ENCODE assay signal across 10 cellular contexts in the genomic region with DNA sequence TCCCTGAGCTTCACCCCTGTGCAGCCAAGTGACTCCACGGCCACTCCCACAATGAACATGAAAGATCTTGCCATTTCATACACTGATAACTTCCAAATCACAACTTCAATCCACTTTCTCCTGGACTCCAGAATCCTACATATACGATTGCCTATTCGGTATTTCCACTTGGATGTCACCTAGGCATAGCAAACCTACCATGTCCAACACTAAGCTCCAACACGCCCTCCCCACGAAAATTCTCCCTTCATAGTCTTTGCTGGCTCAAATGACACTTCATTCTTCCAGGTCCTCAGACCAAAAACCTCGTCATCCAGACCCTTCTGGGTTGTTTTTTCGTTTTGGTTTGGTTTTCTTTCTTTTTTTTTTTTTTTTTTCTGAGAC. TPM values are rescaled to one million over a fixed set of nuclear protein-coding genes. Genes with fewer than 3 reads are reported as not detected.
DNase-seq lines count a peak whose midpoint lies in the region; ATAC-seq, FAIRE-seq and TF ChIP-seq lines count a peak whose summit lies in the region.
"Had no signal": no experiment of that assay in that cellular context is flagged by ENCODE, and none has a peak within 500 bp of the region (broad histone marks: within the 10 kb centered on the region; RNA-seq: fewer than 3 reads in every experiment).

No MANE protein-coding gene starts in this region.

- TF ChIP-seq POLR2A in endothelial cell of umbilical vein (IDR thresholded peaks at IDR 0.05; ENCODE audit: low read depth, low read length) = no peak

- no peak overlapping the region for H3K9ac ChIP-seq in endothelial cell of umbilical vein (replicated peaks; ENCODE audit: extremely low read depth, insufficient read depth, low read length)

- H3K79me2 ChIP-seq in PC-9 (ENCODE audit: low read depth) (peaks cover 15% of the 10 kb centered on the region; the same call in 1 of the 2 replicates), endothelial cell of umbilical vein (ENCODE audit: control insufficient read depth, insufficient read depth, low read length) (no peaks in the 10 kb centered on the region)

- H3K36me3 ChIP-seq in PC-9 (ENCODE audit: low read depth) = no peaks in the 10 kb centered on the region
- H3K36me3 ChIP-seq in endothelial cell of umbilical vein (ENCODE audit: control insufficient read depth in 2 of 2, extremely low read depth in 1 of 2, insufficient read depth in 2 of 2, low read length in 2 of 2) = no peaks in the 10 kb centered on the region

- peaks cover 39% of the 10 kb centered on the region for H3K27me3 Mint-ChIP-seq in CD4-positive, alpha-beta T cell
- peaks cover 3% of the 10 kb centered on the region for H3K27me3 Mint-ChIP-seq in osteocyte (ENCODE audit: unreplicated experiment)

- H3K27ac Mint-ChIP-seq in CD4-positive, alpha-beta T cell = peak overlapping the region; percentile 74
- peak overlapping the region; percentile 94 for H3K27ac Mint-ChIP-seq in osteocyte (ENCODE audit: unreplicated experiment)

- H3K36me3 Mint-ChIP-seq in CD4-positive, alpha-beta T cell (ENCODE audit: low read depth) = no peaks in the 10 kb centered on the region
- no peaks in the 10 kb centered on the region for H3K36me3 Mint-ChIP-seq in osteocyte (ENCODE audit: unreplicated experiment)

- H3K9me1 ChIP-seq in endothelial cell of umbilical vein (replicated peaks; ENCODE audit: control insufficient read depth, extremely low read depth, insufficient read depth, low read length) = no peaks in the 10 kb centered on the region

- peaks cover 23% of the 10 kb centered on the region for H3K27me3 ChIP-seq in CD4-positive, alpha-beta T cell (ENCODE audit: control insufficient read depth, insufficient read depth, low read length)
- H3K27me3 ChIP-seq in PC-9 (ENCODE audit: insufficient read depth, low read depth) = no peaks in the 10 kb centered on the region
- H3K27me3 ChIP-seq in endothelial cell of umbilical vein (ENCODE audit: control insufficient read depth in 2 of 2, insufficient read depth in 2 of 2, low read length in 2 of 2) = peaks cover 0 to under 1% of the 10 kb centered on the region in 2 experiments

- DNase-seq in CD4-positive, alpha-beta T cell = no peak
- DNase-seq in PC-9 = no peak
- DNase-seq in endothelial cell of umbilical vein (ENCODE audit: low read depth, low spot score) = no peak
- no peak for DNase-seq in osteocyte (ENCODE audit: extremely low spot score, unreplicated experiment)
- no peak for DNase-seq in NCI-H2107 treated with DMSO at 0.1 percent for 48 hours (lab: John Stamatoyannopoulos, UW; ENCODE audit: unreplicated experiment)
- no peak for DNase-seq in head of caudate nucleus
- no peak for DNase-seq in 8988T
- no peak for DNase-seq in dermis blood vessel endothelial cell

- H3K4me2 ChIP-seq in PC-9 (peak overlapping the region; percentile 94), endothelial cell of umbilical vein (ENCODE audit: insufficient read depth, low read length) (peak overlapping the region; percentile 6)

- BruUV-seq in PC-9 (replicated peaks; lab: Mats Ljungman, UMichigan) = no TSS peak
- BruUV-seq in endothelial cell of umbilical vein (replicated peaks; lab: Mats Ljungman, UMichigan) = no TSS peak

- no peaks in the 10 kb centered on the region for H4K20me1 ChIP-seq in PC-9 (ENCODE audit: insufficient read depth)
- no peaks in the 10 kb centered on the region for H4K20me1 ChIP-seq in endothelial cell of umbilical vein (replicated peaks; ENCODE audit: control insufficient read depth, extremely low read depth, insufficient read depth, low read length)

- H3K4me3 ChIP-seq in PC-9 = peak overlapping the region; percentile 84
- peak overlapping the region in 2 of 3 experiments; percentile 10 to 65 for H3K4me3 ChIP-seq in endothelial cell of umbilical vein (replicated peaks in 1 of 3; ENCODE audit: insufficient read depth in 1 of 3, low read depth in 1 of 3, low read length in 3 of 3)

- TF ChIP-seq CTCF in CD4-positive, alpha-beta T cell (IDR thresholded peaks at IDR 0.05) = no peak
- TF ChIP-seq CTCF in PC-9 (conservative IDR thresholded peaks at IDR 0.05) (no peak), endothelial cell of umbilical vein (IDR thresholded peaks at IDR 0.05; ENCODE audit: extremely low read depth in 1 of 2, insufficient read depth in 1 of 2, low read depth in 1 of 2, low read length in 2 of 2) (no peak), osteocyte (IDR thresholded peaks at IDR 0.05) (no peak)

- no peaks in the 10 kb centered on the region for H3K9me3 Mint-ChIP-seq in CD4-positive, alpha-beta T cell
- H3K9me3 Mint-ChIP-seq in osteocyte (ENCODE audit: unreplicated experiment) = no peaks in the 10 kb centered on the region

- no peak for FAIRE-seq in endothelial cell of umbilical vein (lab: Jason Lieb, UNC)
- FAIRE-seq: islet of Langerhans, RCC 7860 had no signal

- no peaks in the 10 kb centered on the region for H3K9me3 ChIP-seq in CD4-positive, alpha-beta T cell (ENCODE audit: control insufficient read depth, low read length)
- H3K9me3 ChIP-seq in PC-9 (ENCODE audit: insufficient read depth, low read depth) (no peaks in the 10 kb centered on the region), endothelial cell of umbilical vein (replicated peaks; ENCODE audit: control insufficient read depth, insufficient read depth, low read length) (no peaks in the 10 kb centered on the region)

- peaks cover 24% of the 10 kb centered on the region for H3F3A ChIP-seq in PC-9 (ENCODE audit: insufficient read depth, low read depth)

- CTCF ChIA-PET in CD4-positive, alpha-beta T cell (lab: Charles Lee) = interaction anchor here (0.7 to 3.5 kb wide), 22 partner anchors 13 to 176 kb away, joined by 3 to 30 read pairs (median 6); a partner anchor contains a TSS
- CTCF ChIA-PET in PC-9 (lab: Charles Lee) = interaction anchor here (0.6 to 2.2 kb wide), 12 partner anchors 13 to 265 kb away, joined by 3 to 18 read pairs (median 8); a partner anchor contains a TSS
- CTCF ChIA-PET in endothelial cell of umbilical vein (lab: Charles Lee) = interaction anchor here (0.6 to 5.9 kb wide), 32 partner anchors 9 to 226 kb away, joined by 3 to 65 read pairs (median 6); a partner anchor contains a TSS

- H3K9me2 ChIP-seq in PC-9 (ENCODE audit: insufficient read depth) = no peaks in the 10 kb centered on the region

- no peak for ATAC-seq in CD4-positive, alpha-beta T cell (ENCODE audit: poor library complexity)

- POLR2A ChIA-PET in CD4-positive, alpha-beta T cell (lab: Charles Lee) = interaction anchor here (0.6 to 2.5 kb wide), 18 partner anchors 9 to 425 kb away, joined by 3 to 27 read pairs (median 5); a partner anchor contains a TSS
- POLR2A ChIA-PET in PC-9 (lab: Charles Lee; ENCODE audit: unreplicated experiment) (interaction anchor here (0.6 to 1.6 kb wide), 12 partner anchors 16 to 1401 kb away, joined by 3 to 14 read pairs (median 4); a partner anchor contains a TSS), endothelial cell of umbilical vein (lab: Charles Lee) (interaction anchor here (0.6 to 0.7 kb wide), 2 partner anchors 12 to 81 kb away, joined by 3 read pairs; a partner anchor contains a TSS)

- H3K4me1 Mint-ChIP-seq in CD4-positive, alpha-beta T cell (ENCODE audit: low read depth) = peaks cover 19% of the 10 kb centered on the region
- peaks cover 18% of the 10 kb centered on the region for H3K4me1 Mint-ChIP-seq in osteocyte (ENCODE audit: unreplicated experiment)

- dilution Hi-C loops in endothelial cell of umbilical vein (cut with MboI; ENCODE audit: extremely low pct_ligation_motif_present, low sequenced_read_pairs) = no loop called here

- intact Hi-C loops in CD4-positive, alpha-beta T cell (cut with DNase I, micrococcal nuclease) = loop anchor here (1.0 to 10.0 kb wide), 4 partner anchors 59 to 174 kb away; a partner anchor contains a TSS
- intact Hi-C loops in PC-9 (cut with micrococcal nuclease; ENCODE audit: unreplicated experiment) (loop anchor here (1.0 to 10.0 kb wide), 4 partner anchors 60 to 226 kb away; a partner anchor contains a TSS), endothelial cell of umbilical vein (cut with micrococcal nuclease) (loop anchor here (1.0 kb wide), 2 partner anchors 45 to 59 kb away; a partner anchor contains a TSS), head of caudate nucleus (cut with DNase I) (loop anchor here (2.0 kb wide), 3 partner anchors 42 to 98 kb away; a partner anchor contains a TSS)

- H3K27ac ChIP-seq in CD4-positive, alpha-beta T cell (ENCODE audit: low read depth, low read length) = no peak overlapping the region
- H3K27ac ChIP-seq in PC-9 (peak overlapping the region; percentile 69), endothelial cell of umbilical vein (ENCODE audit: insufficient read depth, low read depth, low read length) (no peak overlapping the region)

- peak overlapping the region; percentile 91 for H3K4me3 Mint-ChIP-seq in CD4-positive, alpha-beta T cell
- peak overlapping the region; percentile 87 for H3K4me3 Mint-ChIP-seq in osteocyte (ENCODE audit: unreplicated experiment)

- H3K4me1 ChIP-seq in PC-9 (replicated peaks; ENCODE audit: insufficient read depth) = peaks cover 20% of the 10 kb centered on the region
- peaks cover 19% of the 10 kb centered on the region for H3K4me1 ChIP-seq in endothelial cell of umbilical vein (ENCODE audit: control insufficient read depth, extremely low read depth, insufficient read depth, low read length)

- H2AFZ ChIP-seq in PC-9 = peak overlapping the region; percentile 71; the same call in 1 of the 2 replicates
- H2AFZ ChIP-seq in endothelial cell of umbilical vein (ENCODE audit: low read depth, low read length) = peak overlapping the region; percentile 35

RNA-seq across cellular contexts. Expression of a gene that starts 1.9 kb away (rescaled TPM):
- total RNA-seq in CD4-positive, alpha-beta T cell = not detected
- total RNA-seq in PC-9 (2021) (not detected in 2 replicates), endothelial cell of umbilical vein (not detected in 2 replicates), osteocyte (not detected in 2 replicates), dermis blood vessel endothelial cell (not detected in 2 replicates)
- not detected in 2 replicates for polyA plus RNA-seq in endothelial cell of umbilical vein
- not detected in 2 replicates for polyA plus RNA-seq in endothelial cell of umbilical vein (2011; cell fraction: cytosol; rRNA removed)
- not detected in 2 replicates for polyA plus RNA-seq in endothelial cell of umbilical vein (2011; cell fraction: nucleus; rRNA removed)
- not detected in 2 replicates for polyA plus RNA-seq in endothelial cell of umbilical vein (2012)
- not detected in 2 replicates for polyA minus RNA-seq in endothelial cell of umbilical vein
- polyA minus RNA-seq in endothelial cell of umbilical vein (2011; cell fraction: cytosol; rRNA and poly(A)+ RNA removed) = not detected
- polyA minus RNA-seq in endothelial cell of umbilical vein (2011; cell fraction: nucleus; rRNA and poly(A)+ RNA removed) = not detected in 2 replicates

RNA-seq across cellular contexts. Expression of a gene that starts 4.5 kb away (rescaled TPM):
- not detected for total RNA-seq in CD4-positive, alpha-beta T cell
- total RNA-seq in PC-9 (2021) = 3.6 and 4.1 TPM in 2 replicates
- total RNA-seq in endothelial cell of umbilical vein = not detected in 2 replicates
- 0.23 and 0.27 TPM in 2 replicates for polyA plus RNA-seq in endothelial cell of umbilical vein
- polyA plus RNA-seq in endothelial cell of umbilical vein (2011; cell fraction: cytosol; rRNA removed) = 0.20 and 0.25 TPM in 2 replicates
- 0.21 TPM in 1 of 2 replicates, not detected in the other for polyA plus RNA-seq in endothelial cell of umbilical vein (2011; cell fraction: nucleus; rRNA removed)
- polyA plus RNA-seq in endothelial cell of umbilical vein (2012) = not detected in 2 replicates
- not detected in 2 replicates for polyA minus RNA-seq in endothelial cell of umbilical vein
- polyA minus RNA-seq in endothelial cell of umbilical vein (2011; cell fraction: cytosol; rRNA and poly(A)+ RNA removed) = not detected
- polyA minus RNA-seq in endothelial cell of umbilical vein (2011; cell fraction: nucleus; rRNA and poly(A)+ RNA removed) = not detected in 2 replicates
- total RNA-seq in osteocyte = 1.9 and 2.4 TPM in 2 replicates
- 0.51 TPM in 1 of 2 replicates, not detected in the other for total RNA-seq in dermis blood vessel endothelial cell

RNA-seq across cellular contexts. Expression of a gene that starts 5.3 kb away (rescaled TPM):
- total RNA-seq in CD4-positive, alpha-beta T cell = 10 to 100 TPM; 44.3 to 52.7 TPM
- 214 and 326 TPM in 2 replicates for total RNA-seq in PC-9 (2021)
- 203 and 214 TPM in 2 replicates for total RNA-seq in endothelial cell of umbilical vein
- 598 and 599 TPM in 2 replicates for polyA plus RNA-seq in endothelial cell of umbilical vein
- polyA plus RNA-seq in endothelial cell of umbilical vein (2011; cell fraction: cytosol; rRNA removed) = 453 and 563 TPM in 2 replicates
- 167 and 171 TPM in 2 replicates for polyA plus RNA-seq in endothelial cell of umbilical vein (2011; cell fraction: nucleus; rRNA removed)
- polyA plus RNA-seq in endothelial cell of umbilical vein (2012) = 246 and 258 TPM in 2 replicates
- polyA minus RNA-seq in endothelial cell of umbilical vein = 280 and 295 TPM in 2 replicates
- 99.4 TPM for polyA minus RNA-seq in endothelial cell of umbilical vein (2011; cell fraction: cytosol; rRNA and poly(A)+ RNA removed)
- polyA minus RNA-seq in endothelial cell of umbilical vein (2011; cell fraction: nucleus; rRNA and poly(A)+ RNA removed) = 27.7 and 43.7 TPM in 2 replicates
- total RNA-seq in osteocyte = 119 TPM in 2 replicates
- 157 and 202 TPM in 2 replicates for total RNA-seq in dermis blood vessel endothelial cell

RNA-seq across cellular contexts. Expression of a gene that starts 16.3 kb away (rescaled TPM):
- total RNA-seq in CD4-positive, alpha-beta T cell = 10 to 100 TPM; 10.2 to 10.7 TPM
- total RNA-seq in PC-9 (2021) = 95.5 and 116 TPM in 2 replicates
- total RNA-seq in endothelial cell of umbilical vein = 52.3 and 58.7 TPM in 2 replicates
- polyA plus RNA-seq in endothelial cell of umbilical vein = 53.6 and 54.7 TPM in 2 replicates
- polyA plus RNA-seq in endothelial cell of umbilical vein (2011; cell fraction: cytosol; rRNA removed) = 28.9 and 33.6 TPM in 2 replicates
- polyA plus RNA-seq in endothelial cell of umbilical vein (2011; cell fraction: nucleus; rRNA removed) = 204 and 211 TPM in 2 replicates
- polyA plus RNA-seq in endothelial cell of umbilical vein (2012) = 38.4 and 55.9 TPM in 2 replicates
- polyA minus RNA-seq in endothelial cell of umbilical vein = 51.6 and 55.9 TPM in 2 replicates
- 12.4 TPM for polyA minus RNA-seq in endothelial cell of umbilical vein (2011; cell fraction: cytosol; rRNA and poly(A)+ RNA removed)
- 55.0 and 55.8 TPM in 2 replicates for polyA minus RNA-seq in endothelial cell of umbilical vein (2011; cell fraction: nucleus; rRNA and poly(A)+ RNA removed)
- total RNA-seq in osteocyte = 49.3 and 52.2 TPM in 2 replicates
- 35.1 and 47.2 TPM in 2 replicates for total RNA-seq in dermis blood vessel endothelial cell
